In genomic region chr7:117001283-117001682, GRCh38 we compare ENCODE assay signal across 1 cellular context.
TF ChIP-seq lines count a peak whose summit lies in the region.

No MANE protein-coding gene starts in this region.

TF ChIP-seq in HepG2, 621 proteins besides CTCF, POLR2A, EP300 and RAD21 (continued from another document):
- TF ChIP-seq DBP (CRISPR knock-in tag; IDR thresholded peaks at IDR 0.05; ENCODE audit: not compliant biosample characterization), result no peak
- no peak for TF ChIP-seq TBX3 (IDR thresholded peaks at IDR 0.05; ENCODE audit: borderline replicate concordance)
- no peak for TF ChIP-seq ZNF496 (CRISPR knock-in tag; IDR thresholded peaks at IDR 0.05; ENCODE audit: insufficient replicate concordance)
- TF ChIP-seq KLF12 (CRISPR knock-in tag; IDR thresholded peaks at IDR 0.05; ENCODE audit: borderline replicate concordance), result no peak
- TF ChIP-seq ZNF362 (CRISPR knock-in tag; IDR thresholded peaks at IDR 0.05; ENCODE audit: borderline replicate concordance), result no peak
- TF ChIP-seq ETV5 (CRISPR knock-in tag; IDR thresholded peaks at IDR 0.05; ENCODE audit: borderline replicate concordance), result no peak
- no peak for TF ChIP-seq GATA4 (IDR thresholded peaks at IDR 0.05; ENCODE audit: borderline replicate concordance, low read depth)
- no peak for TF ChIP-seq FOSL1 (CRISPR knock-in tag; IDR thresholded peaks at IDR 0.05; ENCODE audit: borderline replicate concordance)
- no peak for TF ChIP-seq ZNF256 (CRISPR knock-in tag; conservative IDR thresholded peaks at IDR 0.05)
- no peak for TF ChIP-seq PHF5A (CRISPR knock-in tag; IDR thresholded peaks at IDR 0.05; ENCODE audit: low read depth, unreplicated experiment)
- no peak for TF ChIP-seq XBP1 (CRISPR knock-in tag; IDR thresholded peaks at IDR 0.05)
- no peak for TF ChIP-seq ZNF549 (CRISPR knock-in tag; IDR thresholded peaks at IDR 0.05)
- no peak for TF ChIP-seq GMEB1 (CRISPR knock-in tag; IDR thresholded peaks at IDR 0.05; ENCODE audit: borderline replicate concordance)
- TF ChIP-seq SRSF1 (optimal IDR thresholded peaks at IDR 0.05; ENCODE audit: low read depth, low read length), result no peak
